ENCODE assay signal across 17 cellular contexts in the genomic region with DNA sequence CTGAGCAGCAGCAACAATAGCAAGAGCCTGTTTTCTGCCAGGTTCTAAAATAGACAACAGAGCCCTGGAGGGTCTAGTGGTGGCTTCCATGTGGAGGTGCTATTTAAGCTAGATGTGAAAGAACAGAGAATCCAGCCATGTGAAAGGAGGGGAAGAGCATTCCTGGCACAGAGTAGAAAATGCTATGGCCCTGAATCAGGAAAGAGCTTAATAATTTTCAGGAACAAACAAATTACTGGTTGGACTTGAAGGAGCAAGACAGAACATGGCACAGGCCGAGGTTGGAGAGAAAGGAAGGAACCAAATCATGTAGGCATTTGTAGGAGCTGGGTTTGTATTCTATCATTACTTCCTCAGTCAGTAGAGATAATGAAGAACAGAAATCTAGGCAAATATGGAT.
DNase-seq lines count a peak whose midpoint lies in the region; ATAC-seq, FAIRE-seq and TF ChIP-seq lines count a peak whose summit lies in the region.
"Had no signal": no experiment of that assay in that cellular context is flagged by ENCODE, and none has a peak within 500 bp of the region (broad histone marks: within the 10 kb centered on the region; RNA-seq: fewer than 3 reads in every experiment).

No MANE protein-coding gene starts in this region.

- H3K9me2 ChIP-seq in PC-9 (ENCODE audit: insufficient read depth), result no peaks in the 10 kb centered on the region

- peak; percentile 34 for FAIRE-seq in keratinocyte (lab: Jason Lieb, UNC)

- H3K9me3 Mint-ChIP-seq in HFFc6, result no peaks in the 10 kb centered on the region
- H3K9me3 Mint-ChIP-seq in dendritic cell treated with granulocyte-macrophage colony-stimulating factor and Interleukin-4, amounts not matched to agents 40 ng/mL and 50 ng/mL, for 4 days, result no peaks in the 10 kb centered on the region
- no peaks in the 10 kb centered on the region for H3K9me3 Mint-ChIP-seq in stimulated activated memory B cell treated with anti-CD40 and anti-IgM and Interleukin-4, amounts not matched to agents 10 μg/mL and 1 μg/mL and 100 μg/mL, for 72 hours
- H3K9me3 Mint-ChIP-seq: H9 had no signal

- no peaks in the 10 kb centered on the region for H3K79me2 ChIP-seq in keratinocyte (ENCODE audit: control insufficient read depth, insufficient read depth, low read length)
- no peaks in the 10 kb centered on the region; the same call in 1 of the 2 replicates for H3K79me2 ChIP-seq in PC-9 (ENCODE audit: low read depth)

- no peaks in the 10 kb centered on the region for H3K9me3 ChIP-seq in keratinocyte (ENCODE audit: control insufficient read depth, low read depth, low read length)
- H3K9me3 ChIP-seq in PC-9 (ENCODE audit: insufficient read depth, low read depth), result no peaks in the 10 kb centered on the region

- H3K36me3 ChIP-seq in keratinocyte (ENCODE audit: control insufficient read depth in 2 of 2, extremely low read depth in 1 of 2, insufficient read depth in 2 of 2, low read length in 2 of 2) (peaks cover 0 to 4% of the 10 kb centered on the region in 2 experiments), PC-9 (ENCODE audit: low read depth) (no peaks in the 10 kb centered on the region; the same call in 1 of the 2 replicates)

- no peak overlapping the region for H3K9ac ChIP-seq in keratinocyte (ENCODE audit: control insufficient read depth, extremely low read depth, insufficient read depth, low read length)

- H3K27ac ChIP-seq in keratinocyte (ENCODE audit: control insufficient read depth, insufficient read depth, low read length), result no peak overlapping the region
- no peak overlapping the region for H3K27ac ChIP-seq in PC-9

- no peaks in the 10 kb centered on the region for H3K9me1 ChIP-seq in keratinocyte (ENCODE audit: control insufficient read depth, extremely low read depth, insufficient read depth, low read length)

- H3K4me2 ChIP-seq in keratinocyte (ENCODE audit: control insufficient read depth, extremely low read depth, insufficient read depth, low read depth, low read length), result peak overlapping the region; percentile 19
- H3K4me2 ChIP-seq in PC-9, result no peak overlapping the region

- dilution Hi-C loops in keratinocyte (cut with MboI; ENCODE audit: extremely low pct_ligation_motif_present, low sequenced_read_pairs), result no loop called here

- CTCF ChIA-PET in PC-9 (lab: Charles Lee), result no interaction called here

- no peak overlapping the region; the same call in 1 of the 2 replicates for H3K4me3 Mint-ChIP-seq in HFFc6
- H3K4me3 Mint-ChIP-seq in dendritic cell treated with granulocyte-macrophage colony-stimulating factor and Interleukin-4, amounts not matched to agents 40 ng/mL and 50 ng/mL, for 4 days, result no peak overlapping the region
- H3K4me3 Mint-ChIP-seq in stimulated activated memory B cell treated with anti-CD40 and anti-IgM and Interleukin-4, amounts not matched to agents 10 μg/mL and 1 μg/mL and 100 μg/mL, for 72 hours, result no peak overlapping the region
- H3K4me3 Mint-ChIP-seq: CD14-positive monocyte, H9 had no signal

- H3K4me1 ChIP-seq in keratinocyte (ENCODE audit: control insufficient read depth, extremely low read depth, insufficient read depth, low read length) (peaks cover 26% of the 10 kb centered on the region), PC-9 (replicated peaks; ENCODE audit: insufficient read depth) (0 out of 2 replicates have a peak, but pooled peaks cover 7% of the 10 kb centered on the region)

- peaks cover 18% of the 10 kb centered on the region for H3K36me3 Mint-ChIP-seq in HFFc6 (ENCODE audit: low read depth)
- H3K36me3 Mint-ChIP-seq in dendritic cell treated with granulocyte-macrophage colony-stimulating factor and Interleukin-4, amounts not matched to agents 40 ng/mL and 50 ng/mL, for 4 days (ENCODE audit: low read depth), result no peaks in the 10 kb centered on the region
- peaks cover 10% of the 10 kb centered on the region for H3K36me3 Mint-ChIP-seq in stimulated activated memory B cell treated with anti-CD40 and anti-IgM and Interleukin-4, amounts not matched to agents 10 μg/mL and 1 μg/mL and 100 μg/mL, for 72 hours
- H3K36me3 Mint-ChIP-seq: CD14-positive monocyte had no signal

- H3K27me3 Mint-ChIP-seq in HFFc6 (ENCODE audit: insufficient read depth), result no peaks in the 10 kb centered on the region
- no peaks in the 10 kb centered on the region for H3K27me3 Mint-ChIP-seq in dendritic cell treated with granulocyte-macrophage colony-stimulating factor and Interleukin-4, amounts not matched to agents 40 ng/mL and 50 ng/mL, for 4 days
- no peaks in the 10 kb centered on the region for H3K27me3 Mint-ChIP-seq in stimulated activated memory B cell treated with anti-CD40 and anti-IgM and Interleukin-4, amounts not matched to agents 10 μg/mL and 1 μg/mL and 100 μg/mL, for 72 hours

- H3K4me3 ChIP-seq in keratinocyte (ENCODE audit: control insufficient read depth in 2 of 3, extremely low read depth in 1 of 3, insufficient read depth in 2 of 3, low read depth in 1 of 3, low read length in 3 of 3) (no peak overlapping the region), PC-9 (no peak overlapping the region)

- H3K27me3 ChIP-seq in keratinocyte (ENCODE audit: control insufficient read depth, extremely low read depth, insufficient read depth, low read length) (no peaks in the 10 kb centered on the region), PC-9 (ENCODE audit: insufficient read depth, low read depth) (no peaks in the 10 kb centered on the region)

- no peak for ATAC-seq in stimulated activated memory B cell treated with anti-CD40 and anti-IgM and Interleukin-4, amounts not matched to agents 10 μg/mL and 1 μg/mL and 100 μg/mL, for 72 hours
- no peak for ATAC-seq in HG03159 (IDR thresholded peaks at IDR 0.05; ENCODE audit: unreplicated experiment)

- intact Hi-C loops in dendritic cell treated with granulocyte-macrophage colony-stimulating factor and Interleukin-4, amounts not matched to agents 40 ng/mL and 50 ng/mL, for 4 days (cut with micrococcal nuclease), result no loop called here
- intact Hi-C loops in PC-9 (cut with micrococcal nuclease; ENCODE audit: unreplicated experiment), result no loop called here

- no TSS peak for BruUV-seq in PC-9 (replicated peaks; lab: Mats Ljungman, UMichigan)

- no peak for DNase-seq in HFFc6
- DNase-seq in keratinocyte (ENCODE audit: low read depth, low spot score), result no peak
- DNase-seq in PC-9, result no peak
- DNase-seq in NCI-H1694 treated with DMSO at 0.1 percent for 48 hours (lab: John Stamatoyannopoulos, UW), result no peak
- DNase-seq: GDM1, H9, KBM-7, NCI-H1417, NCI-H187 treated with DMSO at 0.1 percent for 48 hours, NCI-H2227 treated with DMSO at 0.1 percent for 48 hours, NCI-H510A treated with DMSO at 0.1 percent for 48 hours, NCI-H774, Right ventricle myocardium superior had no signal

- POLR2A ChIA-PET in PC-9 (lab: Charles Lee; ENCODE audit: unreplicated experiment), result no interaction called here

- peak overlapping the region; percentile 10; the same call in 1 of the 2 replicates for H3K27ac Mint-ChIP-seq in HFFc6
- H3K27ac Mint-ChIP-seq in dendritic cell treated with granulocyte-macrophage colony-stimulating factor and Interleukin-4, amounts not matched to agents 40 ng/mL and 50 ng/mL, for 4 days, result peak overlapping the region; percentile 50
- H3K27ac Mint-ChIP-seq in stimulated activated memory B cell treated with anti-CD40 and anti-IgM and Interleukin-4, amounts not matched to agents 10 μg/mL and 1 μg/mL and 100 μg/mL, for 72 hours, result no peak overlapping the region
- H3K27ac Mint-ChIP-seq: H9 had no signal

- no peaks in the 10 kb centered on the region for H4K20me1 ChIP-seq in keratinocyte (ENCODE audit: control insufficient read depth, extremely low read depth, insufficient read depth, low read length)
- H4K20me1 ChIP-seq in PC-9 (ENCODE audit: insufficient read depth), result no peaks in the 10 kb centered on the region

- H3K4me1 Mint-ChIP-seq in HFFc6 (ENCODE audit: low read depth), result peaks cover 63% of the 10 kb centered on the region
- H3K4me1 Mint-ChIP-seq in dendritic cell treated with granulocyte-macrophage colony-stimulating factor and Interleukin-4, amounts not matched to agents 40 ng/mL and 50 ng/mL, for 4 days (ENCODE audit: low read depth), result peaks cover 52% of the 10 kb centered on the region
- peaks cover 12% of the 10 kb centered on the region for H3K4me1 Mint-ChIP-seq in stimulated activated memory B cell treated with anti-CD40 and anti-IgM and Interleukin-4, amounts not matched to agents 10 μg/mL and 1 μg/mL and 100 μg/mL, for 72 hours

- TF ChIP-seq CTCF in HFFc6 (IDR thresholded peaks at IDR 0.05) (no peak), keratinocyte (optimal IDR thresholded peaks at IDR 0.05 in 1 of 3, IDR thresholded peaks at IDR 0.05 in 1 of 3, conservative IDR thresholded peaks at IDR 0.05 in 1 of 3; ENCODE audit: extremely low read depth in 1 of 3, insufficient read depth in 2 of 3, low read length in 3 of 3) (no peak), PC-9 (conservative IDR thresholded peaks at IDR 0.05) (no peak)

- no peak overlapping the region for H2AFZ ChIP-seq in keratinocyte (ENCODE audit: control insufficient read depth, low read length)
- H2AFZ ChIP-seq in PC-9, result no peak overlapping the region

- H3F3A ChIP-seq in PC-9 (ENCODE audit: insufficient read depth, low read depth), result no peaks in the 10 kb centered on the region
